ENCODE assay signal across 28 cellular contexts in genomic region chr2:135882415-135882814, GRCh38. TPM values are rescaled to one million over a fixed set of nuclear protein-coding genes. Genes with fewer than 3 reads are reported as not detected.
A peak's percentile ranks its signal among the peaks of the same experiment; 100 is the strongest.
DNase-seq lines count a peak whose midpoint lies in the region; ATAC-seq and TF ChIP-seq lines count a peak whose summit lies in the region.
"Had no signal": no experiment of that assay in that cellular context is flagged by ENCODE, and none has a peak within 500 bp of the region (broad histone marks: within the 10 kb centered on the region; RNA-seq: fewer than 3 reads in every experiment).

No MANE protein-coding gene starts in this region.

- no peaks in the 10 kb centered on the region for H4K20me1 ChIP-seq in GM23338 (replicated peaks; ENCODE audit: insufficient read depth)

- H2AK5ac ChIP-seq in neuronal stem cell (ENCODE audit: low read depth, low read length) = no peak overlapping the region

- H3K4me2 ChIP-seq in GM23338 (no peak overlapping the region), neuronal stem cell (ENCODE audit: insufficient read depth, low read length, poor library complexity, severe bottlenecking) (no peak overlapping the region)

- peak; percentile 33 for ATAC-seq in activated CD4-positive, alpha-beta T cell treated with anti-CD3 and anti-CD28 coated beads for 36 hours
- no peak for ATAC-seq in GM23338
- no peak for ATAC-seq in GM18861 (IDR thresholded peaks at IDR 0.05; ENCODE audit: unreplicated experiment)
- ATAC-seq: PC-3, Right ventricle myocardium inferior, SK-N-SH treated with all-trans-retinoic acid at 6 μM for 48 hours had no signal

- H3K4me3 ChIP-seq in GM23338 (no peak overlapping the region), neuronal stem cell (ENCODE audit: low read length in 2 of 2) (no peak overlapping the region)
- H3K4me3 ChIP-seq: SJCRH30 had no signal

- H3K18ac ChIP-seq in neuronal stem cell (ENCODE audit: low read length) = no peak overlapping the region

- H4K8ac ChIP-seq in neuronal stem cell (ENCODE audit: low read depth, low read length) = no peak overlapping the region

- H3K9me2 ChIP-seq in GM23338 (ENCODE audit: insufficient read depth) = no peaks in the 10 kb centered on the region

- peaks cover 4% of the 10 kb centered on the region for H3K27me3 Mint-ChIP-seq in activated CD4-positive, alpha-beta T cell treated with anti-CD3 and anti-CD28 coated beads for 36 hours
- peaks cover 19% of the 10 kb centered on the region for H3K27me3 Mint-ChIP-seq in activated CD4-positive, alpha-beta T cell treated with anti-CD3 and anti-CD28 coated beads, Interleukin-2, amount 10 ng/mL, durations not matched to agents 24 days and 14 days
- H3K27me3 Mint-ChIP-seq in GM23338 (ENCODE audit: insufficient read depth, low read depth, poor library complexity) (peaks cover 2% of the 10 kb centered on the region), type B pancreatic cell (no peaks in the 10 kb centered on the region)
- H3K27me3 Mint-ChIP-seq: IgD-negative memory B cell had no signal

- H3K27me3 ChIP-seq in GM23338 (ENCODE audit: insufficient read depth) (no peaks in the 10 kb centered on the region), neuronal stem cell (ENCODE audit: control insufficient read depth in 3 of 3, insufficient read depth in 3 of 3, low read depth in 1 of 3, low read length in 3 of 3) (no peaks in the 10 kb centered on the region)
- H3K27me3 ChIP-seq: SJCRH30 had no signal

- H2BK120ac ChIP-seq in neuronal stem cell (ENCODE audit: low read depth, low read length) = no peak overlapping the region

- H2BK15ac ChIP-seq in neuronal stem cell (ENCODE audit: low read length) = no peak overlapping the region

- no peak overlapping the region for H2BK12ac ChIP-seq in neuronal stem cell (ENCODE audit: low read length)

- intact Hi-C loops in activated CD4-positive, alpha-beta T cell treated with anti-CD3 and anti-CD28 coated beads for 36 hours (cut with DNase I, micrococcal nuclease) = no loop called here
- intact Hi-C loops in activated CD4-positive, alpha-beta T cell treated with anti-CD3 and anti-CD28 coated beads, Interleukin-2, amount 10 ng/mL, durations not matched to agents 24 days and 14 days (cut with micrococcal nuclease) = no loop called here

- H3K4me1 ChIP-seq in GM23338 (ENCODE audit: insufficient read depth) = peaks cover 8% of the 10 kb centered on the region
- H3K4me1 ChIP-seq in neuronal stem cell (ENCODE audit: control insufficient read depth in 2 of 2, insufficient read depth in 1 of 2, low read depth in 1 of 2, low read length in 2 of 2) = peaks cover 2 to 5% of the 10 kb centered on the region in 2 donors
- H3K4me1 ChIP-seq: SJCRH30 had no signal

- no peaks in the 10 kb centered on the region for H3K79me1 ChIP-seq in neuronal stem cell (ENCODE audit: low read depth, low read length)

- H3K4ac ChIP-seq in neuronal stem cell (ENCODE audit: low read length) = no peak overlapping the region

- H3K36me3 Mint-ChIP-seq in activated CD4-positive, alpha-beta T cell treated with anti-CD3 and anti-CD28 coated beads for 36 hours (ENCODE audit: low read depth) = no peaks in the 10 kb centered on the region
- no peaks in the 10 kb centered on the region for H3K36me3 Mint-ChIP-seq in activated CD4-positive, alpha-beta T cell treated with anti-CD3 and anti-CD28 coated beads, Interleukin-2, amount 10 ng/mL, durations not matched to agents 24 days and 14 days (ENCODE audit: low read depth)
- no peaks in the 10 kb centered on the region for H3K36me3 Mint-ChIP-seq in GM23338 (ENCODE audit: low read depth)
- no peaks in the 10 kb centered on the region for H3K36me3 Mint-ChIP-seq in type B pancreatic cell
- H3K36me3 Mint-ChIP-seq: CD4-positive, CD25-positive, alpha-beta regulatory T cell; IgD-negative memory B cell had no signal

- H4K91ac ChIP-seq in neuronal stem cell (ENCODE audit: low read depth, low read length, poor library complexity) = no peak overlapping the region

- no peaks in the 10 kb centered on the region for H3K9me3 ChIP-seq in neuronal stem cell (replicated peaks in 1 of 2; ENCODE audit: control insufficient read depth in 2 of 2, insufficient read depth in 1 of 2, low read depth in 1 of 2, low read length in 2 of 2)
- H3K9me3 ChIP-seq: SJCRH30 had no signal

- H3K9me3 Mint-ChIP-seq in activated CD4-positive, alpha-beta T cell treated with anti-CD3 and anti-CD28 coated beads for 36 hours (ENCODE audit: low read depth) = no peaks in the 10 kb centered on the region
- H3K9me3 Mint-ChIP-seq in activated CD4-positive, alpha-beta T cell treated with anti-CD3 and anti-CD28 coated beads, Interleukin-2, amount 10 ng/mL, durations not matched to agents 24 days and 14 days = no peaks in the 10 kb centered on the region
- no peaks in the 10 kb centered on the region; the same call in 2 of the 3 replicates for H3K9me3 Mint-ChIP-seq in GM23338
- H3K9me3 Mint-ChIP-seq in type B pancreatic cell = no peaks in the 10 kb centered on the region
- H3K9me3 Mint-ChIP-seq: CD4-positive, CD25-positive, alpha-beta regulatory T cell; IgD-negative memory B cell had no signal

- CTCF ChIA-PET in activated CD4-positive, alpha-beta T cell treated with anti-CD3 and anti-CD28 coated beads for 36 hours (lab: Charles Lee) = interaction anchor here (0.6 kb wide), 1 partner anchor 1637 kb away, joined by 3 read pairs; no protein-coding TSS in a partner anchor

- no peak for TF ChIP-seq CTCF in GM23338 (conservative IDR thresholded peaks at IDR 0.05; ENCODE audit: low read depth in 2 of 2)
- no peak for TF ChIP-seq CTCF in type B pancreatic cell (conservative IDR thresholded peaks at IDR 0.05)

- no peaks in the 10 kb centered on the region for H3F3A ChIP-seq in GM23338 (replicated peaks; ENCODE audit: low read depth)

- H3K9ac ChIP-seq in neuronal stem cell (ENCODE audit: low read depth, low read length, poor library complexity) = no peak overlapping the region

- no peak overlapping the region for H2BK5ac ChIP-seq in neuronal stem cell (ENCODE audit: low read length)

- POLR2A ChIA-PET in activated CD4-positive, alpha-beta T cell treated with anti-CD3 and anti-CD28 coated beads for 36 hours (lab: Charles Lee) = no interaction called here

- no peak overlapping the region for H3K23ac ChIP-seq in neuronal stem cell (ENCODE audit: low read depth, low read length, poor library complexity)

- H3K4me1 Mint-ChIP-seq in activated CD4-positive, alpha-beta T cell treated with anti-CD3 and anti-CD28 coated beads for 36 hours = peaks cover 2% of the 10 kb centered on the region
- peaks cover 2% of the 10 kb centered on the region for H3K4me1 Mint-ChIP-seq in activated CD4-positive, alpha-beta T cell treated with anti-CD3 and anti-CD28 coated beads, Interleukin-2, amount 10 ng/mL, durations not matched to agents 24 days and 14 days
- H3K4me1 Mint-ChIP-seq in GM23338 = peaks cover 9% of the 10 kb centered on the region
- H3K4me1 Mint-ChIP-seq in type B pancreatic cell (ENCODE audit: unreplicated experiment) = no peaks in the 10 kb centered on the region

- no CpG with 5 or more reads among the region's 3 CpGs for WGBS in neuronal stem cell (ENCODE audit: extremely low coverage in 2 of 2, insufficient read length in 2 of 2, insufficient replicate concordance in 1 of 2), 2 donors

- H2AFZ ChIP-seq in GM23338 (peak overlapping the region; percentile 77; the same call in 1 of the 2 replicates), neuronal stem cell (ENCODE audit: low read length) (peak overlapping the region; percentile 30)

- no peaks in the 10 kb centered on the region for H3K79me2 ChIP-seq in GM23338 (replicated peaks; ENCODE audit: insufficient read depth)

- H3K27ac ChIP-seq in GM23338 (ENCODE audit: low read depth) (no peak overlapping the region), neuronal stem cell (replicated peaks; ENCODE audit: low read length) (no peak overlapping the region)
- H3K27ac ChIP-seq: HL-60, SJCRH30 had no signal

- H3K27ac Mint-ChIP-seq in activated CD4-positive, alpha-beta T cell treated with anti-CD3 and anti-CD28 coated beads for 36 hours = no peak overlapping the region
- H3K27ac Mint-ChIP-seq in activated CD4-positive, alpha-beta T cell treated with anti-CD3 and anti-CD28 coated beads, Interleukin-2, amount 10 ng/mL, durations not matched to agents 24 days and 14 days = no peak overlapping the region
- H3K27ac Mint-ChIP-seq in GM23338 = no peak overlapping the region
- no peak overlapping the region for H3K27ac Mint-ChIP-seq in type B pancreatic cell
- H3K27ac Mint-ChIP-seq: CD4-positive, CD25-positive, alpha-beta regulatory T cell had no signal

- H3K4me3 Mint-ChIP-seq in activated CD4-positive, alpha-beta T cell treated with anti-CD3 and anti-CD28 coated beads for 36 hours = no peak overlapping the region
- no peak overlapping the region for H3K4me3 Mint-ChIP-seq in activated CD4-positive, alpha-beta T cell treated with anti-CD3 and anti-CD28 coated beads, Interleukin-2, amount 10 ng/mL, durations not matched to agents 24 days and 14 days
- H3K4me3 Mint-ChIP-seq in GM23338 = no peak overlapping the region
- no peak overlapping the region for H3K4me3 Mint-ChIP-seq in type B pancreatic cell
- H3K4me3 Mint-ChIP-seq: CD4-positive, CD25-positive, alpha-beta regulatory T cell; IgD-negative memory B cell had no signal

- no peaks in the 10 kb centered on the region for H3K36me3 ChIP-seq in GM23338 (ENCODE audit: insufficient read depth)
- no peaks in the 10 kb centered on the region for H3K36me3 ChIP-seq in neuronal stem cell (replicated peaks in 1 of 2; ENCODE audit: control insufficient read depth in 2 of 2, insufficient read depth in 2 of 2, low read length in 2 of 2)
- H3K36me3 ChIP-seq: SJCRH30 had no signal

- DNase-seq in activated CD4-positive, alpha-beta T cell treated with anti-CD3 and anti-CD28 coated beads for 36 hours = no peak
- DNase-seq in activated CD4-positive, alpha-beta T cell treated with anti-CD3 and anti-CD28 coated beads, Interleukin-2, amount 10 ng/mL, durations not matched to agents 24 days and 14 days = no peak
- DNase-seq in GM23338 (ENCODE audit: low spot score) (no peak), RKO (ENCODE audit: low spot score) (peak; percentile 25), neuronal stem cell (ENCODE audit: low spot score) (no peak), type B pancreatic cell (ENCODE audit: extremely low spot score, unreplicated experiment) (no peak)
- DNase-seq: 8988T; CD4-positive, CD25-positive, alpha-beta regulatory T cell; GOT3; HCEC 1CT; NCI-H1048; NCI-H1417; NCI-H1694; NCI-H2029 treated with DMSO at 0.1 percent for 48 hours; NCI-H226; NCI-H510A; NCI-H748 treated with DMSO at 0.1 percent for 48 hours; NK-92 treated with Interleukin-12 subunit alpha and Interleukin-12 subunit beta, amount 100 ng/mL, for 24 hours; PC-3; SJCRH30 had no signal

- H3K14ac ChIP-seq in neuronal stem cell (ENCODE audit: low read length) = no peak overlapping the region

RNA-seq across cellular contexts. Expression of gene MCM6, which starts 6.2 kb away (rescaled TPM):
- total RNA-seq in activated CD4-positive, alpha-beta T cell treated with anti-CD3 and anti-CD28 coated beads for 36 hours = 100 to 1,000 TPM; 228 to 276 TPM
- total RNA-seq in activated CD4-positive, alpha-beta T cell treated with anti-CD3 and anti-CD28 coated beads, Interleukin-2, amount 10 ng/mL, durations not matched to agents 24 days and 14 days = 196 and 197 TPM in 2 replicates
- 133 and 139 TPM in 2 replicates for total RNA-seq in GM23338 (2014; rRNA removed; shearing (Covaris generic))
- polyA plus RNA-seq in GM23338 (2016; fragmentation: Nextera tagmentation; extraction: Ambion mirVana) = 64.7 and 74.7 TPM in 2 replicates
- 52.8 TPM for polyA plus RNA-seq in neuronal stem cell (2013, experiment 1 of 2)
- polyA plus RNA-seq in neuronal stem cell (2013, experiment 2 of 2) = 51.8 TPM
- total RNA-seq in type B pancreatic cell (ENCODE audit: low replicate concordance) = 35.8 and 54.9 TPM in 2 replicates

RNA-seq across cellular contexts. Expression of gene LCT, which starts 45.4 kb away (rescaled TPM):
- total RNA-seq in activated CD4-positive, alpha-beta T cell treated with anti-CD3 and anti-CD28 coated beads for 36 hours = under 1 TPM; 0.16 TPM
- 0.31 and 0.51 TPM in 2 replicates for total RNA-seq in activated CD4-positive, alpha-beta T cell treated with anti-CD3 and anti-CD28 coated beads, Interleukin-2, amount 10 ng/mL, durations not matched to agents 24 days and 14 days
- not detected in 2 replicates for total RNA-seq in GM23338 (2014; rRNA removed; shearing (Covaris generic))
- polyA plus RNA-seq in GM23338 (2016; fragmentation: Nextera tagmentation; extraction: Ambion mirVana) = not detected in 2 replicates
- not detected for polyA plus RNA-seq in neuronal stem cell (2013, experiment 1 of 2)
- not detected for polyA plus RNA-seq in neuronal stem cell (2013, experiment 2 of 2)
- 2.8 and 7.2 TPM in 2 replicates for total RNA-seq in type B pancreatic cell (ENCODE audit: low replicate concordance)
- total RNA-seq: CD4-positive, CD25-positive, alpha-beta regulatory T cell; G401; PC-3; Right ventricle myocardium inferior; RPMI7951; SJCRH30 had no signal
- polyA plus RNA-seq: BJ; CD4-positive, CD25-positive, alpha-beta regulatory T cell; IgD-negative memory B cell had no signal
